Comparison of ENCODE assay signal across 17 cellular contexts in genomic region chrX:44462851-44463250, GRCh38.
DNase-seq lines count a peak whose midpoint lies in the region; ATAC-seq, FAIRE-seq and TF ChIP-seq lines count a peak whose summit lies in the region.
"Had no signal": no experiment of that assay in that cellular context is flagged by ENCODE, and none has a peak within 500 bp of the region (broad histone marks: within the 10 kb centered on the region; RNA-seq: fewer than 3 reads in every experiment).

No MANE protein-coding gene starts in this region.

- in situ Hi-C loops in astrocyte of the spinal cord (cut with HindIII; ENCODE audit: low sequenced_read_pairs): no loop called here

- FAIRE-seq in HTR-8/SVneo (lab: Jason Lieb, UNC): no peak

- peaks cover 0 to 3% of the 10 kb centered on the region in 2 donors for H3K4me1 ChIP-seq in left lung

- peaks cover 0 to 3% of the 10 kb centered on the region in 2 donors for H3K27me3 ChIP-seq in left lung

- H3K4me1 Mint-ChIP-seq in activated CD4-positive, alpha-beta T cell treated with anti-CD3 and anti-CD28 coated beads, Interleukin-2, amount 10 ng/mL, durations not matched to agents 24 days and 14 days: no peaks in the 10 kb centered on the region
- no peaks in the 10 kb centered on the region for H3K4me1 Mint-ChIP-seq in T-cell
- H3K4me1 Mint-ChIP-seq: nephron had no signal

- intact Hi-C loops in left lung (cut with DNase I): no loop called here
- intact Hi-C loops in activated CD4-positive, alpha-beta T cell treated with anti-CD3 and anti-CD28 coated beads, Interleukin-2, amount 10 ng/mL, durations not matched to agents 24 days and 14 days (cut with micrococcal nuclease): no loop called here

- H3K4me3 ChIP-seq in astrocyte of the spinal cord (ENCODE audit: low read depth, low read length) (no peak overlapping the region), left lung (no peak overlapping the region)
- H3K4me3 ChIP-seq: heart right ventricle, skin epidermis had no signal

- POLR2A ChIA-PET in T-cell (lab: Charles Lee): no interaction called here

- CTCF ChIA-PET in T-cell (lab: Charles Lee): no interaction called here

- DNase-seq in Ammon's horn (ENCODE audit: low spot score): peak; percentile 10
- DNase-seq in HTR-8/SVneo (ENCODE audit: insufficient read length, low spot score): peak; percentile 48
- peak; percentile 2 for DNase-seq in astrocyte of the spinal cord (ENCODE audit: low read depth, low spot score)
- peak in 1 of 2 donors; percentile 35 for DNase-seq in left lung
- no peak for DNase-seq in activated CD4-positive, alpha-beta T cell treated with anti-CD3 and anti-CD28 coated beads, Interleukin-2, amount 10 ng/mL, durations not matched to agents 24 days and 14 days
- no peak for DNase-seq in NCI-H2081 (lab: John Stamatoyannopoulos, UW)
- no peak for DNase-seq in T-cell
- DNase-seq: activated CD4-positive, alpha-beta T cell treated with anti-CD3 and anti-CD28 coated beads for 4 hours; CD4-positive, CD25-positive, alpha-beta regulatory T cell; effector memory CD4-positive, alpha-beta T cell; left colon; NCI-H187 treated with DMSO at 0.1 percent for 48 hours had no signal

- H3K9me3 Mint-ChIP-seq in activated CD4-positive, alpha-beta T cell treated with anti-CD3 and anti-CD28 coated beads, Interleukin-2, amount 10 ng/mL, durations not matched to agents 24 days and 14 days: no peaks in the 10 kb centered on the region
- H3K9me3 Mint-ChIP-seq in T-cell: peaks cover 0 to 5% (median 4%) of the 10 kb centered on the region in 3 donors
- H3K9me3 Mint-ChIP-seq: activated T-helper 1 cell treated with anti-CD3 and anti-CD28 coated beads, Interleukin-12 subunit alpha, Interleukin-12 subunit beta, Interleukin-2, Interleukin-4 antibody, amounts not matched to agents 30 ng/mL and 10 ng/mL and 1 ng/mL, durations not matched to agents 14 hours and 24 hours and 36 hours had no signal

- ATAC-seq in left lung (peak; percentile 66), HG03442 (IDR thresholded peaks at IDR 0.05; ENCODE audit: unreplicated experiment) (no peak), T-cell (replicated peaks in 1 of 4) (no peak)
- ATAC-seq: heart right ventricle, left colon had no signal

- H3K4me3 Mint-ChIP-seq in activated CD4-positive, alpha-beta T cell treated with anti-CD3 and anti-CD28 coated beads, Interleukin-2, amount 10 ng/mL, durations not matched to agents 24 days and 14 days: no peak overlapping the region
- H3K4me3 Mint-ChIP-seq in T-cell: no peak overlapping the region
- H3K4me3 Mint-ChIP-seq: activated T-helper 1 cell treated with anti-CD3 and anti-CD28 coated beads, Interleukin-12 subunit alpha, Interleukin-12 subunit beta, Interleukin-2, Interleukin-4 antibody, amounts not matched to agents 30 ng/mL and 10 ng/mL and 1 ng/mL, durations not matched to agents 14 hours and 24 hours and 36 hours; CD4-positive, CD25-positive, alpha-beta regulatory T cell; nephron had no signal

- no peak overlapping the region for H3K27ac ChIP-seq in left lung
- H3K27ac ChIP-seq: heart right ventricle, skin epidermis had no signal

- no peaks in the 10 kb centered on the region for H3K36me3 ChIP-seq in left lung
- H3K36me3 ChIP-seq: heart right ventricle had no signal

- no peaks in the 10 kb centered on the region for H3K36me3 Mint-ChIP-seq in activated CD4-positive, alpha-beta T cell treated with anti-CD3 and anti-CD28 coated beads, Interleukin-2, amount 10 ng/mL, durations not matched to agents 24 days and 14 days (ENCODE audit: low read depth)
- no peaks in the 10 kb centered on the region for H3K36me3 Mint-ChIP-seq in T-cell
- H3K36me3 Mint-ChIP-seq: CD4-positive, CD25-positive, alpha-beta regulatory T cell had no signal

- H3K27ac Mint-ChIP-seq in activated CD4-positive, alpha-beta T cell treated with anti-CD3 and anti-CD28 coated beads, Interleukin-2, amount 10 ng/mL, durations not matched to agents 24 days and 14 days: no peak overlapping the region
- no peak overlapping the region for H3K27ac Mint-ChIP-seq in T-cell
- H3K27ac Mint-ChIP-seq: activated T-helper 1 cell treated with anti-CD3 and anti-CD28 coated beads, Interleukin-12 subunit alpha, Interleukin-12 subunit beta, Interleukin-2, Interleukin-4 antibody, amounts not matched to agents 30 ng/mL and 10 ng/mL and 1 ng/mL, durations not matched to agents 14 hours and 24 hours and 36 hours; CD4-positive, CD25-positive, alpha-beta regulatory T cell; nephron had no signal

- H3K9me3 ChIP-seq in left lung: no peaks in the 10 kb centered on the region
- H3K9me3 ChIP-seq: heart right ventricle had no signal

- TF ChIP-seq CTCF in astrocyte of the spinal cord (IDR thresholded peaks at IDR 0.05; ENCODE audit: low read depth, low read length) (no peak), left lung (IDR thresholded peaks at IDR 0.05) (no peak)

- H3K27me3 Mint-ChIP-seq in activated CD4-positive, alpha-beta T cell treated with anti-CD3 and anti-CD28 coated beads, Interleukin-2, amount 10 ng/mL, durations not matched to agents 24 days and 14 days: no peaks in the 10 kb centered on the region
- H3K27me3 Mint-ChIP-seq in T-cell: peaks cover 0 to 10% of the 10 kb centered on the region in 2 donors
- H3K27me3 Mint-ChIP-seq: CD4-positive, CD25-positive, alpha-beta regulatory T cell had no signal

Comparison
In these comparisons a context has a peak if more than half of its experiments do, and no peak if none do; other contexts are left out.
1. DNase-seq: peak in Ammon's horn (single experiment), HTR-8/SVneo (single experiment) and astrocyte of the spinal cord (single experiment); none in activated CD4-positive, alpha-beta T cell treated with anti-CD3 and anti-CD28 coated beads, Interleukin-2, amount 10 ng/mL, durations not matched to agents 24 days and 14 days (single experiment), NCI-H2081 (0 of 2) and T-cell (0 of 34).